In genomic region chr6:34144581-34145160, GRCh38 we compare ENCODE assay signal across 10 cellular contexts. TPM values are rescaled to one million over a fixed set of nuclear protein-coding genes. Genes with fewer than 3 reads are reported as not detected.
DNase-seq lines count a peak whose midpoint lies in the region; ATAC-seq and TF ChIP-seq lines count a peak whose summit lies in the region.
"Had no signal": no experiment of that assay in that cellular context is flagged by ENCODE, and none has a peak within 500 bp of the region (broad histone marks: within the 10 kb centered on the region; RNA-seq: fewer than 3 reads in every experiment).

No MANE protein-coding gene starts in this region.

- H3K4me1 Mint-ChIP-seq in mesothelial cell of epicardium: peaks cover 16% of the 10 kb centered on the region

- no peaks in the 10 kb centered on the region for H3K36me3 ChIP-seq in cardiac muscle cell
- no peaks in the 10 kb centered on the region for H3K36me3 ChIP-seq in body of pancreas (replicated peaks in 1 of 2; ENCODE audit: insufficient read depth in 1 of 2, low read depth in 2 of 2)
- H3K36me3 ChIP-seq in urinary bladder (ENCODE audit: insufficient read depth): no peaks in the 10 kb centered on the region

- TF ChIP-seq CTCF in cardiac muscle cell (IDR thresholded peaks at IDR 0.05; ENCODE audit: low read depth, low read length): no peak
- TF ChIP-seq CTCF in body of pancreas (IDR thresholded peaks at IDR 0.05): no peak
- TF ChIP-seq CTCF in mesothelial cell of epicardium (IDR thresholded peaks at IDR 0.05; ENCODE audit: unreplicated experiment): no peak

- H3K4me1 ChIP-seq in cardiac muscle cell (ENCODE audit: low read depth) (peaks cover 12% of the 10 kb centered on the region), body of pancreas (peaks cover 26% of the 10 kb centered on the region), urinary bladder (ENCODE audit: insufficient read depth) (no peaks in the 10 kb centered on the region)

- H3K9me3 Mint-ChIP-seq in mesothelial cell of epicardium: no peaks in the 10 kb centered on the region
- H3K9me3 Mint-ChIP-seq: activated naive CD4-positive, alpha-beta T cell treated with anti-CD3 and anti-CD28 coated beads, Interleukin-2, amount 50 U/mL, for 72 hours; immature natural killer cell had no signal

- H3K9me3 ChIP-seq in cardiac muscle cell (ENCODE audit: low read depth) (no peaks in the 10 kb centered on the region), body of pancreas (no peaks in the 10 kb centered on the region)

- no peaks in the 10 kb centered on the region for H3K36me3 Mint-ChIP-seq in mesothelial cell of epicardium
- H3K36me3 Mint-ChIP-seq: activated naive CD4-positive, alpha-beta T cell treated with anti-CD3 and anti-CD28 coated beads, Interleukin-2, amount 50 U/mL, for 72 hours; immature natural killer cell had no signal

- no peak for DNase-seq in cardiac muscle cell (ENCODE audit: low read depth in 1 of 2, low spot score in 1 of 2)
- DNase-seq in left ventricle myocardium superior: no peak
- no peak for DNase-seq in body of pancreas
- DNase-seq in mesothelial cell of epicardium (ENCODE audit: low spot score in 2 of 2, unreplicated experiment in 2 of 2): no peak
- DNase-seq in superior temporal gyrus (ENCODE audit: extremely low spot score): no peak
- no peak for DNase-seq in NCI-H446 treated with DMSO at 0.1 percent for 48 hours (lab: John Stamatoyannopoulos, UW)
- DNase-seq: immature natural killer cell had no signal

- no peak for TF ChIP-seq POLR2A in body of pancreas (IDR thresholded peaks at IDR 0.05)

- H3K27me3 ChIP-seq in cardiac muscle cell: peaks cover 47% of the 10 kb centered on the region
- peaks cover 0 to 47% of the 10 kb centered on the region in 2 donors for H3K27me3 ChIP-seq in body of pancreas

- H3K27me3 Mint-ChIP-seq in mesothelial cell of epicardium (ENCODE audit: low read depth): peaks cover 91% of the 10 kb centered on the region

- peak overlapping the region; percentile 54 for H3K4me3 Mint-ChIP-seq in mesothelial cell of epicardium

- no peak for ATAC-seq in left ventricle myocardium superior
- ATAC-seq in body of pancreas: peak; percentile 7
- no peak for ATAC-seq in HG02623 (IDR thresholded peaks at IDR 0.05; ENCODE audit: unreplicated experiment)

- H3K27ac ChIP-seq in cardiac muscle cell (no peak overlapping the region), body of pancreas (no peak overlapping the region), urinary bladder (ENCODE audit: low read depth) (no peak overlapping the region)

- H3K4me3 ChIP-seq in cardiac muscle cell (peak overlapping the region; percentile 51), body of pancreas (no peak overlapping the region), urinary bladder (ENCODE audit: low read depth, low read length) (peak overlapping the region; percentile 31)

- 0 to 1% methylated on average over 3 to 55 of the region's 58 CpGs for WGBS in body of pancreas, 2 donors
- WGBS in urinary bladder: 1% methylated on average over 58 of the region's 58 CpGs

- intact Hi-C loops in left ventricle myocardium superior (cut with micrococcal nuclease) (loop anchor here (10.0 kb wide), 1 partner anchor 90 kb away; no protein-coding TSS in a partner anchor), body of pancreas (cut with DNase I) (no loop called here)

- no peak overlapping the region for H3K27ac Mint-ChIP-seq in mesothelial cell of epicardium
- H3K27ac Mint-ChIP-seq: activated naive CD4-positive, alpha-beta T cell treated with anti-CD3 and anti-CD28 coated beads, Interleukin-2, amount 50 U/mL, for 72 hours; immature natural killer cell had no signal

RNA-seq across cellular contexts. Expression of gene GRM4, which starts 1.2 kb away (rescaled TPM):
- total RNA-seq in cardiac muscle cell (0.25 and 0.42 TPM in 2 replicates), left ventricle myocardium superior (not detected), body of pancreas (under 1 TPM in 1 of 2 donors, not detected in 1; 0.33 TPM), mesothelial cell of epicardium (0.22 to 0.47 TPM (median 0.27 TPM) in 3 replicates), urinary bladder (0.11 TPM)
- polyA plus RNA-seq in cardiac muscle cell (0.22 and 0.31 TPM in 2 replicates), urinary bladder (0.01 TPM)
- polyA plus RNA-seq: immature natural killer cell had no signal

Comparison
In these comparisons a context has a peak if more than half of its experiments do, and no peak if none do; other contexts are left out.
1. H3K4me3 ChIP-seq: peak in cardiac muscle cell (single experiment) and urinary bladder (single experiment); none in body of pancreas (0 of 2).